20 cellular contexts compared by ENCODE assay signal in the genomic region with DNA sequence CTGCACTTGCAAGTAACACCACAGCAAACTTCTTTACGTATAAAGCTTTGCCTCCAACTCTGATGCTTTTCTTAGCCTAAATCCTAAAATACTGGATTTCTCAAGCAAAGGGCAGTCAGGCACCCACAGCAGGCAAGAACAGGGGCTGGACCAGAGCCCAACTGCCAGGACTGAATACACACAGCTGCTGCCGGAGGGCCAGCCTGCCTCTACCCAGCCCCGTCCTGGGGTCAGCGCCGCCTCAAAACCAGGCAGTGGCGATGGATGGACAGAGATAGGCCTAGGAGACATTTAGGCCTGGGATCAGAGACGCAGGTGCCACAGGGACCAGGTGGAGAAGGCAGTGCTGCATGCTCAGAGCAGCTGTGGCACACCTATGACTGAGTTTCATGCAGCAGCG.
"Had no signal": no experiment of that assay in that cellular context is flagged by ENCODE, and none has a peak within 500 bp of the region (broad histone marks: within the 10 kb centered on the region; RNA-seq: fewer than 3 reads in every experiment).

No MANE protein-coding gene starts in this region.

- DNase-seq: activated CD4-positive, alpha-beta memory T cell treated with anti-CD3 and anti-CD28 coated beads for 36 hours; activated CD4-positive, alpha-beta T cell treated with anti-CD3 and anti-CD28 coated beads for 48 hours; activated naive CD4-positive, alpha-beta T cell treated with Interleukin-2 at 50 U/mL for 16 hours; activated naive CD8-positive, alpha-beta T cell treated with anti-CD3 and anti-CD28 coated beads for 36 hours; activated T-cell treated with anti-CD3 and anti-CD28 coated beads, Interleukin-2, amount 50 U/mL, for 48 hours; amniotic stem cell; effector CD4-positive, alpha-beta T cell; heart left ventricle; islet precursor cell; left colon; lower lobe of right lung; mesendoderm; naive thymus-derived CD8-positive, alpha-beta T cell; ovary; stimulated activated CD4-positive, alpha-beta T cell treated with anti-CD3 and anti-CD28 coated beads, Interleukin-12 subunit alpha, Interleukin-12 subunit beta, amount 100 ng/mL, for 4 hours; stimulated activated CD4-positive, alpha-beta T cell treated with anti-CD3 and anti-CD28 coated beads, Interleukin-4, amount 100 ng/mL, for 4 hours; stimulated activated naive CD8-positive, alpha-beta T cell treated with anti-CD3 and anti-CD28 coated beads, Interleukin-15, Interleukin-2, amounts not matched to agents 100 U/mL and 50 U/mL, for 24 hours; substantia nigra; thyroid gland had no signal

- H3K27me3 ChIP-seq: ovary, thyroid gland had no signal

- ATAC-seq: heart left ventricle; left colon; lower lobe of right lung; naive thymus-derived CD8-positive, alpha-beta T cell; stimulated activated naive CD8-positive, alpha-beta T cell treated with anti-CD3 and anti-CD28 coated beads, Interleukin-15, Interleukin-2, amounts not matched to agents 100 U/mL and 50 U/mL, for 24 hours had no signal

- H3K9me3 ChIP-seq: lower lobe of right lung, ovary, prostate gland, thyroid gland had no signal

- H3K27ac ChIP-seq: heart left ventricle, lower lobe of right lung, ovary, prostate gland, thyroid gland had no signal

- H3K4me1 ChIP-seq: lower lobe of right lung, prostate gland, thyroid gland had no signal

- H3K4me3 ChIP-seq: heart left ventricle, lower lobe of right lung, ovary, prostate gland, thyroid gland had no signal
